Comparison of ENCODE assay signal across 21 cellular contexts in the genomic region with DNA sequence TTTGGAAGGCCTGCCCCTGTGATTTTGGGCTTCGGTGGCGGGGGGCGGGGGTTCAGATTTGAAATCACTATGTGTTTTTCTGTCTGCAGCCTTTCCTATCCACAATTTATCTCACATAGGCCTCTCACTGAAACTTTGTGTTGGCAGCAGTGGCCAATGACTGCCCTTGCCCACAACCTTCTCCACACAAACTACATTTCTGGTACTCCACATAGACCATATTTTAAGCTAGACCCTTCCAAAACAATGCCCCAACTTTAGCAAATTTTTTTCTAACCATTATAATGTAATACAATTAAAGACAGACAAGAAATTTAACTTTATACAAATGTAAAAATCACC. TPM values are rescaled to one million over a fixed set of nuclear protein-coding genes. Genes with fewer than 3 reads are reported as not detected.
DNase-seq lines count a peak whose midpoint lies in the region; ATAC-seq, FAIRE-seq and TF ChIP-seq lines count a peak whose summit lies in the region.
"Had no signal": no experiment of that assay in that cellular context is flagged by ENCODE, and none has a peak within 500 bp of the region (broad histone marks: within the 10 kb centered on the region; RNA-seq: fewer than 3 reads in every experiment).

No MANE protein-coding gene starts in this region.

- H3K4me3 ChIP-seq in GM12878 (no peak overlapping the region), right cardiac atrium (ENCODE audit: low read length) (no peak overlapping the region)
- H3K4me3 ChIP-seq: body of pancreas, tibial artery had no signal

- CTCF ChIA-PET in Calu3 (lab: Charles Lee) (interaction anchor here (0.6 to 2.3 kb wide), 7 partner anchors 11 to 530 kb away, joined by 3 to 9 read pairs (median 3); partner anchors contain the start of gene MINDY2), GM12878 (lab: Yijun Ruan, JAX) (interaction anchor here (0.5 to 3.0 kb wide), 4 partner anchors 8 to 410 kb away, joined by 3 to 17 read pairs (median 3); no protein-coding TSS in a partner anchor)

- 100% methylated on average over 3 of the region's 3 CpGs for WGBS in GM12878 (ENCODE audit: insufficient coverage, insufficient replicate concordance, low lambda C conversion rate, missing lambda C conversion rate)
- WGBS in right cardiac atrium = 82% methylated on average over 3 of the region's 3 CpGs

- H3K27me3 ChIP-seq in GM12878 (replicated peaks in 1 of 2; ENCODE audit: control insufficient read depth in 2 of 2, insufficient read depth in 2 of 2, low read length in 1 of 2) = no peaks in the 10 kb centered on the region
- H3K27me3 ChIP-seq in right cardiac atrium (ENCODE audit: control insufficient read depth, insufficient read depth) = no peaks in the 10 kb centered on the region
- H3K27me3 ChIP-seq: body of pancreas, tibial artery had no signal

- DNase-seq in Calu3 = no peak
- no peak for DNase-seq in GM12878 (ENCODE audit: low read depth, low spot score)
- no peak for DNase-seq in right cardiac atrium
- DNase-seq in osteocyte (ENCODE audit: extremely low spot score, unreplicated experiment) = no peak
- DNase-seq in glomerular visceral epithelial cell (ENCODE audit: extremely low spot score) = no peak
- DNase-seq in NCI-H1694 treated with DMSO at 0.1 percent for 48 hours (lab: John Stamatoyannopoulos, UW) = no peak
- DNase-seq: activated CD4-positive, CD25-positive, alpha-beta regulatory T cell treated with anti-CD3 and anti-CD28 coated beads, Interleukin-2, amount 50 U/mL, for 72 hours; activated naive CD8-positive, alpha-beta T cell treated with anti-CD3 and anti-CD28 coated beads, Interleukin-2, amount 10 ng/mL, durations not matched to agents 7 days and 5 days; body of pancreas; head of caudate nucleus; Kasumi-1; naive B cell; NCI-H2081; small intestine; stimulated activated CD4-positive, alpha-beta T cell treated with anti-CD3 and anti-CD28 coated beads, Interleukin-4, amount 100 ng/mL, for 1 hour; stimulated activated naive CD8-positive, alpha-beta T cell treated with anti-CD3 and anti-CD28 coated beads, Interleukin-15, Interleukin-2, amounts not matched to agents 100 U/mL and 50 U/mL, for 24 hours; T1000; tibial artery had no signal

- in situ Hi-C loops in GM12878 (cut with MboI) = no loop called here

- peaks cover 94% of the 10 kb centered on the region for H3K79me2 ChIP-seq in GM12878 (ENCODE audit: control insufficient read depth, insufficient read depth, low read length)

- no peak for TF ChIP-seq RAD21 in GM12878 (IDR thresholded peaks at IDR 0.05; ENCODE audit: insufficient read depth, low read depth, low read length)

- FAIRE-seq in GM12878 (lab: Jason Lieb, UNC) = no peak
- FAIRE-seq: small intestine had no signal

- no peaks in the 10 kb centered on the region for H3K4me1 ChIP-seq in GM12878 (ENCODE audit: control insufficient read depth, insufficient read depth, low read length)
- peaks cover 8% of the 10 kb centered on the region for H3K4me1 ChIP-seq in right cardiac atrium (ENCODE audit: control insufficient read depth, insufficient read depth, low read length)

- H3K36me3 Mint-ChIP-seq in Calu3 (ENCODE audit: insufficient read depth, unreplicated experiment) = peaks cover 15% of the 10 kb centered on the region
- H3K36me3 Mint-ChIP-seq in osteocyte (ENCODE audit: unreplicated experiment) = peaks cover 3% of the 10 kb centered on the region
- H3K36me3 Mint-ChIP-seq: naive B cell had no signal

- TF ChIP-seq EP300 in GM12878 (IDR thresholded peaks at IDR 0.05; ENCODE audit: borderline replicate concordance in 1 of 2, control insufficient read depth in 1 of 2, low read depth in 2 of 2, low read length in 2 of 2) = no peak

- H3K27ac Mint-ChIP-seq in Calu3 (ENCODE audit: unreplicated experiment) (peak overlapping the region; percentile 57), osteocyte (ENCODE audit: unreplicated experiment) (peak overlapping the region; percentile 73)
- H3K27ac Mint-ChIP-seq: activated naive CD8-positive, alpha-beta T cell treated with anti-CD3 and anti-CD28 coated beads, Interleukin-2, amount 10 ng/mL, durations not matched to agents 7 days and 5 days had no signal

- RAD21 ChIA-PET in GM12878 (lab: Charles Lee; ENCODE audit: unreplicated experiment) = interaction anchor here (1.3 to 3.6 kb wide), 2 partner anchors 17 to 27 kb away, joined by 4 to 17 read pairs; no protein-coding TSS in a partner anchor

- ATAC-seq in GM12878 (no peak), right cardiac atrium (peak in 1 of 2 donors; percentile 20), GM21526 (IDR thresholded peaks at IDR 0.05; ENCODE audit: low FRiP score, unreplicated experiment) (no peak)
- ATAC-seq: body of pancreas; HCT116; stimulated activated naive CD8-positive, alpha-beta T cell treated with anti-CD3 and anti-CD28 coated beads, Interleukin-15, Interleukin-2, amounts not matched to agents 100 U/mL and 50 U/mL, for 24 hours had no signal

- H3K9me3 Mint-ChIP-seq in Calu3 (ENCODE audit: low read depth, unreplicated experiment) (no peaks in the 10 kb centered on the region), osteocyte (ENCODE audit: unreplicated experiment) (no peaks in the 10 kb centered on the region)
- H3K9me3 Mint-ChIP-seq: activated naive CD8-positive, alpha-beta T cell treated with anti-CD3 and anti-CD28 coated beads, Interleukin-2, amount 10 ng/mL, durations not matched to agents 7 days and 5 days; naive B cell had no signal

- no peak for TF ChIP-seq POLR2A in GM12878 (IDR thresholded peaks at IDR 0.05; ENCODE audit: low read depth, low read length)

- H3K36me3 ChIP-seq in GM12878 (ENCODE audit: control insufficient read depth in 2 of 2, insufficient read depth in 2 of 2, low read length in 1 of 2) = no peaks in the 10 kb centered on the region
- H3K36me3 ChIP-seq: tibial artery had no signal

- SMC1A ChIA-PET in GM12878 (lab: Charles Lee; ENCODE audit: uncharacterized antibody, unreplicated experiment) = interaction anchor here (0.9 to 2.9 kb wide), 7 partner anchors 8 to 393 kb away, joined by 3 to 11 read pairs (median 5); partner anchors contain the start of gene MINDY2

- H3K9me3 ChIP-seq in GM12878 (replicated peaks; ENCODE audit: control insufficient read depth, insufficient read depth, low read length) (no peaks in the 10 kb centered on the region; the same call in 2 of the 3 replicates), right cardiac atrium (ENCODE audit: control insufficient read depth, low read length) (no peaks in the 10 kb centered on the region)
- H3K9me3 ChIP-seq: body of pancreas, tibial artery had no signal

- H3K4me2 ChIP-seq in GM12878 (ENCODE audit: control insufficient read depth, insufficient read depth) = peak overlapping the region; percentile 39; the same call in 1 of the 2 replicates

- no peaks in the 10 kb centered on the region for H3K27me3 Mint-ChIP-seq in Calu3 (ENCODE audit: unreplicated experiment)
- no peaks in the 10 kb centered on the region for H3K27me3 Mint-ChIP-seq in osteocyte (ENCODE audit: unreplicated experiment)
- H3K27me3 Mint-ChIP-seq: activated naive CD8-positive, alpha-beta T cell treated with anti-CD3 and anti-CD28 coated beads, Interleukin-2, amount 10 ng/mL, durations not matched to agents 7 days and 5 days; naive B cell had no signal

- H3K9ac ChIP-seq in GM12878 (ENCODE audit: control insufficient read depth, insufficient read depth, low read length) = no peak overlapping the region

- no peaks in the 10 kb centered on the region for H4K20me1 ChIP-seq in GM12878 (ENCODE audit: control insufficient read depth, insufficient read depth)

- intact Hi-C loops in Calu3 (cut with micrococcal nuclease; ENCODE audit: unreplicated experiment) = loop anchor here (10.0 kb wide), 1 partner anchor 278 kb away; no protein-coding TSS in a partner anchor
- intact Hi-C loops in GM12878 (cut with micrococcal nuclease; ENCODE audit: unreplicated experiment) = loop anchor here (10.0 kb wide), 1 partner anchor 288 kb away; no protein-coding TSS in a partner anchor
- intact Hi-C loops in right cardiac atrium (cut with DNase I) = no loop called here

- H3K4me1 Mint-ChIP-seq in Calu3 (ENCODE audit: low read depth, unreplicated experiment) (peaks cover 47% of the 10 kb centered on the region), osteocyte (ENCODE audit: unreplicated experiment) (peaks cover 56% of the 10 kb centered on the region)

- BruUV-seq in Calu3 (replicated peaks; lab: Mats Ljungman, UMichigan) = no TSS peak
- BruUV-seq in GM12878 (replicated peaks; lab: Mats Ljungman, UMichigan) = no TSS peak

- POLR2A ChIA-PET in GM12878 (lab: Charles Lee) = interaction anchor here (0.9 to 1.2 kb wide), 2 partner anchors 8 to 13 kb away, joined by 3 to 6 read pairs; no protein-coding TSS in a partner anchor

- H3K27ac ChIP-seq in GM12878 (ENCODE audit: control insufficient read depth, insufficient read depth) = no peak overlapping the region
- H3K27ac ChIP-seq in right cardiac atrium (ENCODE audit: low read length) = peak overlapping the region; percentile 70
- H3K27ac ChIP-seq: body of pancreas, coronary artery had no signal

- TF ChIP-seq CTCF in Calu3 (IDR thresholded peaks at IDR 0.05; ENCODE audit: unreplicated experiment) (no peak), GM12878 (IDR thresholded peaks at IDR 0.05 in 2 of 3, conservative IDR thresholded peaks at IDR 0.05 in 1 of 3; ENCODE audit: control insufficient read depth in 2 of 3, extremely low read depth in 1 of 3, insufficient read depth in 1 of 3, low read depth in 3 of 3, low read length in 3 of 3) (no peak), osteocyte (IDR thresholded peaks at IDR 0.05) (no peak)

- peak overlapping the region; percentile 45 for H3K4me3 Mint-ChIP-seq in Calu3 (ENCODE audit: low read depth, unreplicated experiment)
- H3K4me3 Mint-ChIP-seq in osteocyte (ENCODE audit: unreplicated experiment) = no peak overlapping the region

- H2AFZ ChIP-seq in GM12878 (ENCODE audit: control insufficient read depth, low read depth, low read length) = no peak overlapping the region

RNA-seq across cellular contexts. Expression of gene ADAM10, which starts 6.4 kb away (rescaled TPM):
- total RNA-seq in Calu3 (2022) (407 and 474 TPM in 2 replicates), GM12878 (2014; rRNA removed) (40.7 and 43.9 TPM in 2 replicates), GM12878 (2014; rRNA removed; fragmentation: Illumina TruSeq; extraction: Trizol) (33.1 and 33.3 TPM in 2 replicates), GM12878 (2021) (73.7 and 77.0 TPM in 2 replicates), right cardiac atrium (100 to 1,000 TPM in 1 of 4 donors, 10 to 100 TPM in 3; 91.8 to 103 (median 94.5) TPM), osteocyte (169 and 175 TPM in 2 replicates)
- total RNA-seq in GM12878 (2013; cell fraction: nucleolus; rRNA removed) = 214 and 218 TPM in 2 replicates
- 34.2 TPM for polyA plus RNA-seq in GM12878 (2011; ENCODE audit: low read depth)
- polyA plus RNA-seq in GM12878 (2011; rRNA removed) (83.0 and 107 TPM in 2 replicates), GM12878 (2014; fragmentation: Illumina TruSeq; extraction: Trizol) (59.5 and 60.2 TPM in 2 replicates), GM12878 (2014; fragmentation: Nextera tagmentation; extraction: Ambion mirVana) (10 to 100 TPM; 10.0 to 11.1 TPM), GM12878 (2014; rRNA removed) (43.5 and 50.4 TPM in 2 replicates), GM12878 (2016; fragmentation: Nextera tagmentation; extraction: Ambion mirVana) (10 to 100 TPM; 87.6 to 88.9 TPM), right cardiac atrium (14.1 TPM)
- 37.9 and 39.1 TPM in 2 replicates for polyA plus RNA-seq in GM12878 (2011; cell fraction: cytosol; rRNA removed)
- 23.7 and 25.8 TPM in 2 replicates for polyA plus RNA-seq in GM12878 (2011; cell fraction: nucleus; rRNA removed)
- polyA plus RNA-seq in GM12878 (2012) = 61.2 and 63.5 TPM in 2 replicates
- 60.7 and 111 TPM in 2 replicates for polyA minus RNA-seq in GM12878 (2011; rRNA and poly(A)+ RNA removed)
- 39.4 and 50.1 TPM in 2 replicates for polyA minus RNA-seq in GM12878 (2011; cell fraction: cytosol; rRNA and poly(A)+ RNA removed)
- polyA minus RNA-seq in GM12878 (2011; cell fraction: nucleus; rRNA and poly(A)+ RNA removed) = 37.4 and 63.6 TPM in 2 replicates

RNA-seq across cellular contexts. Expression of gene MINDY2, which starts 28.0 kb away (rescaled TPM):
- total RNA-seq in Calu3 (2022) = 46.2 and 59.0 TPM in 2 replicates
- total RNA-seq in GM12878 (2013; cell fraction: nucleolus; rRNA removed) = 28.7 and 35.6 TPM in 2 replicates
- total RNA-seq in GM12878 (2014; rRNA removed) = 2.7 and 2.8 TPM in 2 replicates
- 3.6 and 3.8 TPM in 2 replicates for total RNA-seq in GM12878 (2014; rRNA removed; fragmentation: Illumina TruSeq; extraction: Trizol)
- total RNA-seq in GM12878 (2021) = 4.2 and 5.2 TPM in 2 replicates
- 1.7 TPM for polyA plus RNA-seq in GM12878 (2011; ENCODE audit: low read depth)
- polyA plus RNA-seq in GM12878 (2011; rRNA removed) = 6.0 and 12.9 TPM in 2 replicates
- polyA plus RNA-seq in GM12878 (2011; cell fraction: cytosol; rRNA removed) = 1.9 and 2.0 TPM in 2 replicates
- 3.8 TPM in 2 replicates for polyA plus RNA-seq in GM12878 (2011; cell fraction: nucleus; rRNA removed)
- polyA plus RNA-seq in GM12878 (2012) = 3.0 and 4.5 TPM in 2 replicates
- polyA plus RNA-seq in GM12878 (2014; fragmentation: Illumina TruSeq; extraction: Trizol) = 2.4 and 3.3 TPM in 2 replicates
- polyA plus RNA-seq in GM12878 (2014; fragmentation: Nextera tagmentation; extraction: Ambion mirVana) = under 1 TPM; 0.73 to 0.74 TPM
- 1.5 and 2.2 TPM in 2 replicates for polyA plus RNA-seq in GM12878 (2014; rRNA removed)
- polyA plus RNA-seq in GM12878 (2016; fragmentation: Nextera tagmentation; extraction: Ambion mirVana) = 1 to 10 TPM; 8.9 to 9.4 TPM
- 7.1 and 15.5 TPM in 2 replicates for polyA minus RNA-seq in GM12878 (2011; rRNA and poly(A)+ RNA removed)
- polyA minus RNA-seq in GM12878 (2011; cell fraction: cytosol; rRNA and poly(A)+ RNA removed) = 3.4 and 4.8 TPM in 2 replicates
- 5.0 and 6.1 TPM in 2 replicates for polyA minus RNA-seq in GM12878 (2011; cell fraction: nucleus; rRNA and poly(A)+ RNA removed)
- 10 to 100 TPM; 28.0 to 40.6 (median 30.7) TPM for total RNA-seq in right cardiac atrium
- 10.7 TPM for polyA plus RNA-seq in right cardiac atrium
- 15.1 and 18.6 TPM in 2 replicates for total RNA-seq in osteocyte

Comparison
In these comparisons a context has a peak if more than half of its experiments do, and no peak if none do; other contexts are left out.
1. intact Hi-C loops: an anchor here in Calu3 (10.0 kb wide) and GM12878 (10.0 kb wide); none called in right cardiac atrium.